ENCODE assay signal across 23 cellular contexts in the genomic region with DNA sequence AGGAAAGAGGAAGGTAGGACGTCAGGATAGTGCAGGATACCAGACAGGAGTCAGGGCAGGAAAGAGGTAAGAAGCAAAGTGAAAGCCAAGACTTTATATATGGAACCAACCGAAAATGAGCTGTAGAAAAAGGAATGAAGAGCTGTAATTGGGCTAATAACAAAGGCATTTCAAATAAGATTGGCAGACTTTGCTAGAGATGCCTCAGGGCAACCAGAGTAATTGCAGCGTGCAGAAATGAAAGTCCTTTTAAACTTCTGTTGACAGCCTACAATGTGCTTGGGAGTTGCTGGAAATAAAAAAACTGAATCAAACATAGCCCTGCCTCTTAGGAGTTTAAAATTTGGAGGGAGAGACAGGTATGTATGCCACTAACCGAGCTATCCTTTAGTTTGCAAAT. TPM values are rescaled to one million over a fixed set of nuclear protein-coding genes. Genes with fewer than 3 reads are reported as not detected.
DNase-seq lines count a peak whose midpoint lies in the region; FAIRE-seq and TF ChIP-seq lines count a peak whose summit lies in the region.
"Had no signal": no experiment of that assay in that cellular context is flagged by ENCODE, and none has a peak within 500 bp of the region (broad histone marks: within the 10 kb centered on the region; RNA-seq: fewer than 3 reads in every experiment).

No MANE protein-coding gene starts in this region.

- no peak overlapping the region for H3K27ac ChIP-seq in mammary epithelial cell (ENCODE audit: insufficient read depth, low read depth, low read length)
- H3K27ac ChIP-seq: C4-2B, HL-60, SJCRH30 had no signal

- CTCF ChIA-PET in mammary epithelial cell (lab: Charles Lee; ENCODE audit: low non-redundant PET) = no interaction called here

- dilution Hi-C loops in mammary epithelial cell (cut with HindIII; ENCODE audit: low sequenced_read_pairs) = no loop called here

- no peaks in the 10 kb centered on the region for H3K27me3 ChIP-seq in mammary epithelial cell (ENCODE audit: insufficient read depth, low read length)

- H2AFZ ChIP-seq in mammary epithelial cell (ENCODE audit: low read depth, low read length) = peak overlapping the region; percentile 66

- BruUV-seq in mammary epithelial cell (replicated peaks; lab: Mats Ljungman, UMichigan) = no TSS peak

- FAIRE-seq in GM19239 (lab: Jason Lieb, UNC) = no peak
- FAIRE-seq: A204.1, GM12878, H54, HepG2, K562 had no signal

- H3K9me3 ChIP-seq in mammary epithelial cell (replicated peaks; ENCODE audit: insufficient read depth, low read length) = no peaks in the 10 kb centered on the region
- H3K9me3 ChIP-seq: SJCRH30 had no signal

- no peaks in the 10 kb centered on the region for H4K20me1 ChIP-seq in mammary epithelial cell (ENCODE audit: insufficient read depth, low read length)

- H3K4me1 ChIP-seq in mammary epithelial cell (ENCODE audit: insufficient read depth, low read length) = peaks cover 11% of the 10 kb centered on the region
- H3K4me1 ChIP-seq: SJCRH30 had no signal

- H3K4me2 ChIP-seq in mammary epithelial cell (ENCODE audit: insufficient read depth, low read depth, low read length) = peak overlapping the region; percentile 51

- in situ Hi-C loops in mammary epithelial cell (cut with MboI; ENCODE audit: low sequenced_read_pairs in 2 of 2) = no loop called here

- H3K9ac ChIP-seq in mammary epithelial cell (ENCODE audit: insufficient read depth, low read length) = no peak overlapping the region

- WGBS in mammary epithelial cell (ENCODE audit: low coverage, missing lambda C conversion rate) = 4% methylated on average over 3 of the region's 4 CpGs

- H3K36me3 ChIP-seq in mammary epithelial cell (ENCODE audit: insufficient read depth, low read length) = no peaks in the 10 kb centered on the region
- H3K36me3 ChIP-seq: SJCRH30 had no signal

- intact Hi-C loops in mammary epithelial cell (cut with micrococcal nuclease) = no loop called here

- H3K79me2 ChIP-seq in mammary epithelial cell (ENCODE audit: insufficient read depth, low read length) = no peaks in the 10 kb centered on the region

- peak; percentile 56 for DNase-seq in EH (ENCODE audit: low read depth)
- peak; percentile 86 for DNase-seq in M059J (ENCODE audit: low read depth)
- no peak for DNase-seq in mammary epithelial cell
- DNase-seq in left kidney (ENCODE audit: low read depth, low spot score) = peak; percentile 12
- no peak for DNase-seq in GM19239 (ENCODE audit: insufficient read length, low spot score)
- DNase-seq in SHP77 (lab: John Stamatoyannopoulos, UW) = no peak
- DNase-seq in activated naive CD4-positive, alpha-beta T cell (lab: John Stamatoyannopoulos, UW) = no peak
- DNase-seq: NCI-H1092, NCI-H1436 treated with DMSO at 0.1 percent for 48 hours, NCI-H1930, NCI-H510A, NCI-H748 treated with DMSO at 0.1 percent for 48 hours, SJCRH30, T-cell had no signal

- TF ChIP-seq CTCF in mammary epithelial cell (conservative IDR thresholded peaks at IDR 0.05 in 1 of 2, IDR thresholded peaks at IDR 0.05 in 1 of 2; ENCODE audit: extremely low read depth in 1 of 2, insufficient read depth in 1 of 2, low read depth in 1 of 2, low read length in 2 of 2) = no peak

- no peak overlapping the region for H3K4me3 ChIP-seq in mammary epithelial cell (replicated peaks in 1 of 3; ENCODE audit: insufficient read depth in 1 of 3, low read depth in 2 of 3, low read length in 3 of 3)
- H3K4me3 ChIP-seq: GM12878, K562, SJCRH30 had no signal

RNA-seq across cellular contexts. Expression of gene NKX2-4, which starts 56.4 kb away (rescaled TPM):
- total RNA-seq in M059J (2014; rRNA removed; shearing (Covaris generic)) = 0.86 and 1.2 TPM in 2 replicates
- total RNA-seq in mammary epithelial cell = not detected
- polyA plus RNA-seq in mammary epithelial cell = not detected
- not detected for polyA minus RNA-seq in mammary epithelial cell
- total RNA-seq: GM12878, HepG2, HT-29, K562, LHCN-M2, T-cell had no signal
- polyA plus RNA-seq: GM12878, HepG2, K562 had no signal

Comparison
In these comparisons a context has a peak if more than half of its experiments do, and no peak if none do; other contexts are left out.
1. DNase-seq: peak in EH (single experiment), M059J (single experiment) and left kidney (single experiment); none in mammary epithelial cell (single experiment), GM19239 (single experiment), SHP77 (0 of 2) and activated naive CD4-positive, alpha-beta T cell (0 of 4).